ENCODE assay signal across 1 cellular context in genomic region chr6:144307880-144308279, GRCh38.
A peak's percentile ranks its signal among the peaks of the same experiment; 100 is the strongest.
TF ChIP-seq lines count a peak whose summit lies in the region.

No MANE protein-coding gene starts in this region.

TF ChIP-seq in HepG2, 621 proteins besides CTCF, POLR2A, EP300 and RAD21 (continued from another document and continues in another):
- TF ChIP-seq ZNF407 (CRISPR knock-in tag; IDR thresholded peaks at IDR 0.05; ENCODE audit: not compliant biosample characterization): no peak
- TF ChIP-seq HNF1B (CRISPR knock-in tag; IDR thresholded peaks at IDR 0.05): no peak
- no peak for TF ChIP-seq PCBP2 (optimal IDR thresholded peaks at IDR 0.05; ENCODE audit: low read depth, low read length, poor library complexity, severe bottlenecking)
- TF ChIP-seq MEIS1 (CRISPR knock-in tag; IDR thresholded peaks at IDR 0.05; ENCODE audit: borderline replicate concordance): no peak
- TF ChIP-seq RBM39 (IDR thresholded peaks at IDR 0.05; ENCODE audit: low read depth, low read length, poor library complexity, severe bottlenecking): no peak
- TF ChIP-seq ZNF441 (CRISPR knock-in tag; IDR thresholded peaks at IDR 0.05; ENCODE audit: borderline replicate concordance): no peak
- no peak for TF ChIP-seq ZSCAN30 (CRISPR knock-in tag; IDR thresholded peaks at IDR 0.05)
- TF ChIP-seq KDM3A (CRISPR knock-in tag; IDR thresholded peaks at IDR 0.05; ENCODE audit: low read depth): no peak
- TF ChIP-seq ZNF337 (CRISPR knock-in tag; IDR thresholded peaks at IDR 0.05; ENCODE audit: borderline replicate concordance, low read depth): no peak
- TF ChIP-seq, protein P1, sequence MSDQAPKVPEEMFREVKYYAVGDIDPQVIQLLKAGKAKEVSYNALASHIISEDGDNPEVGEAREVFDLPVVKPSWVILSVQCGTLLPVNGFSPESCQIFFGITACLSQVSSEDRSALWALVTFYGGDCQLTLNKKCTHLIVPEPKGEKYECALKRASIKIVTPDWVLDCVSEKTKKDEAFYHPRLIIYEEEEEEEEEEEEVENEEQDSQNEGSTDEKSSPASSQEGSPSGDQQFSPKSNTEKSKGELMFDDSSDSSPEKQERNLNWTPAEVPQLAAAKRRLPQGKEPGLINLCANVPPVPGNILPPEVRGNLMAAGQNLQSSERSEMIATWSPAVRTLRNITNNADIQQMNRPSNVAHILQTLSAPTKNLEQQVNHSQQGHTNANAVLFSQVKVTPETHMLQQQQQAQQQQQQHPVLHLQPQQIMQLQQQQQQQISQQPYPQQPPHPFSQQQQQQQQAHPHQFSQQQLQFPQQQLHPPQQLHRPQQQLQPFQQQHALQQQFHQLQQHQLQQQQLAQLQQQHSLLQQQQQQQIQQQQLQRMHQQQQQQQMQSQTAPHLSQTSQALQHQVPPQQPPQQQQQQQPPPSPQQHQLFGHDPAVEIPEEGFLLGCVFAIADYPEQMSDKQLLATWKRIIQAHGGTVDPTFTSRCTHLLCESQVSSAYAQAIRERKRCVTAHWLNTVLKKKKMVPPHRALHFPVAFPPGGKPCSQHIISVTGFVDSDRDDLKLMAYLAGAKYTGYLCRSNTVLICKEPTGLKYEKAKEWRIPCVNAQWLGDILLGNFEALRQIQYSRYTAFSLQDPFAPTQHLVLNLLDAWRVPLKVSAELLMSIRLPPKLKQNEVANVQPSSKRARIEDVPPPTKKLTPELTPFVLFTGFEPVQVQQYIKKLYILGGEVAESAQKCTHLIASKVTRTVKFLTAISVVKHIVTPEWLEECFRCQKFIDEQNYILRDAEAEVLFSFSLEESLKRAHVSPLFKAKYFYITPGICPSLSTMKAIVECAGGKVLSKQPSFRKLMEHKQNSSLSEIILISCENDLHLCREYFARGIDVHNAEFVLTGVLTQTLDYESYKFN (CRISPR knock-in tag; conservative IDR thresholded peaks at IDR 0.05): no peak
- peak; percentile 14; the same call in 1 of the 2 replicates for TF ChIP-seq ZMYM4 (CRISPR knock-in tag; IDR thresholded peaks at IDR 0.05)
- TF ChIP-seq STAT5B (CRISPR knock-in tag; IDR thresholded peaks at IDR 0.05): no peak
- TF ChIP-seq ZBTB2 (CRISPR knock-in tag; IDR thresholded peaks at IDR 0.05; ENCODE audit: low read depth): no peak
- no peak for TF ChIP-seq USF2 (IDR thresholded peaks at IDR 0.05; ENCODE audit: low read depth, low read length)
- TF ChIP-seq USF2 (CRISPR knock-in tag; IDR thresholded peaks at IDR 0.05; ENCODE audit: borderline replicate concordance): 0 out of 2 replicates have a peak, but pooled peaks have one; percentile 21
- no peak for TF ChIP-seq NR1H2 (CRISPR knock-in tag; IDR thresholded peaks at IDR 0.05; ENCODE audit: borderline replicate concordance, low read depth)
- no peak for TF ChIP-seq POLR2AphosphoS2 (IDR thresholded peaks at IDR 0.05; ENCODE audit: low read depth, low read length)
- TF ChIP-seq RARA (CRISPR knock-in tag; IDR thresholded peaks at IDR 0.05): no peak
- no peak for TF ChIP-seq ZNF615 (CRISPR knock-in tag; IDR thresholded peaks at IDR 0.05; ENCODE audit: borderline replicate concordance)
- no peak for TF ChIP-seq MBNL3 (CRISPR knock-in tag; conservative IDR thresholded peaks at IDR 0.05)
- no peak for TF ChIP-seq TFE3 (CRISPR knock-in tag; IDR thresholded peaks at IDR 0.05)
- TF ChIP-seq ZBTB7B (CRISPR knock-in tag; IDR thresholded peaks at IDR 0.05): no peak
- TF ChIP-seq ZNF567 (CRISPR knock-in tag; IDR thresholded peaks at IDR 0.05; ENCODE audit: borderline replicate concordance): no peak
- peak; percentile 16; the same call in 1 of the 2 replicates for TF ChIP-seq ATF7 (IDR thresholded peaks at IDR 0.05)
- no peak for TF ChIP-seq ATF7 (CRISPR knock-in tag; IDR thresholded peaks at IDR 0.05)
- no peak for TF ChIP-seq ZNF205 (CRISPR knock-in tag; IDR thresholded peaks at IDR 0.05)
- no peak for TF ChIP-seq MIER3 (CRISPR knock-in tag; IDR thresholded peaks at IDR 0.05; ENCODE audit: borderline replicate concordance)
- peak; percentile 19; the same call in 1 of the 2 replicates for TF ChIP-seq ARID4A (CRISPR knock-in tag; IDR thresholded peaks at IDR 0.05; ENCODE audit: borderline replicate concordance)
- no peak for TF ChIP-seq DNMT1 (CRISPR knock-in tag; IDR thresholded peaks at IDR 0.05)
- TF ChIP-seq MAF1 (CRISPR knock-in tag; IDR thresholded peaks at IDR 0.05; ENCODE audit: borderline replicate concordance): no peak
- TF ChIP-seq SNRNP70 (IDR thresholded peaks at IDR 0.05; ENCODE audit: low read depth, low read length): no peak
- TF ChIP-seq U2AF1 (optimal IDR thresholded peaks at IDR 0.05; ENCODE audit: low read depth, low read length): no peak
- no peak for TF ChIP-seq THYN1 (CRISPR knock-in tag; IDR thresholded peaks at IDR 0.05; ENCODE audit: borderline replicate concordance, low read depth)
- no peak for TF ChIP-seq ZNF577 (CRISPR knock-in tag; IDR thresholded peaks at IDR 0.05; ENCODE audit: borderline replicate concordance, low read depth)
- no peak for TF ChIP-seq ZNF788 (CRISPR knock-in tag; IDR thresholded peaks at IDR 0.05; ENCODE audit: borderline replicate concordance)
- no peak for TF ChIP-seq PHF20 (CRISPR knock-in tag; IDR thresholded peaks at IDR 0.05)
- no peak for TF ChIP-seq KDM2A (CRISPR knock-in tag; IDR thresholded peaks at IDR 0.05; ENCODE audit: borderline replicate concordance, low read depth)
- TF ChIP-seq ZNF7 (CRISPR knock-in tag; IDR thresholded peaks at IDR 0.05): no peak
